13 cellular contexts compared by ENCODE assay signal in the genomic region with DNA sequence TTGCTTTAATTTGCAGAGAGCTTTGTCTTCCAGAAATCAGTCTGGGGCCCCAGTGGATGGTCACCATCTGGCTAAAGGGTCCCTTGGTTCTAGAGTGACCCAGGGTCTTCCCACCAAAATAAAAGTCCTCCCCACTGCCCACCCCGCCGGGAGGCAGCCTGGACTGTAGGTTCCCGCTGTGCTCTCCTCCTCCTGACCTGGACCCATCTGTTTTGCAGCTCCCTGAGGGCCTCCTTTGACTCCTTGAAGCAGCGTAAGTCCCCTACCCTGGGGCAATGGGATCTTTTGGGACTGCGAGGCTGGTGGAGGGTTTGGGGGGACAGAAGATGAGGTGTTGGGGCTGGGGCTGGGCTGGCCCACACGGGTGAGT. TPM values are rescaled to one million over a fixed set of nuclear protein-coding genes. Genes with fewer than 3 reads are reported as not detected.
DNase-seq lines count a peak whose midpoint lies in the region; ATAC-seq and TF ChIP-seq lines count a peak whose summit lies in the region.
"Had no signal": no experiment of that assay in that cellular context is flagged by ENCODE, and none has a peak within 500 bp of the region (broad histone marks: within the 10 kb centered on the region; RNA-seq: fewer than 3 reads in every experiment).

No MANE protein-coding gene starts in this region.

- ATAC-seq in natural killer cell (no peak), WTC11 (no peak), upper lobe of right lung (no peak), GM21390 (IDR thresholded peaks at IDR 0.05; ENCODE audit: unreplicated experiment) (no peak)
- ATAC-seq in natural killer cell treated with Interleukin-12 subunit alpha and Interleukin-12 subunit beta and Interleukin-15 and Interleukin-18, amount 100 ng/mL, for 72 hours = no peak

- no peak overlapping the region for H3K4me3 ChIP-seq in upper lobe of right lung
- H3K4me3 ChIP-seq in transverse colon = no peak overlapping the region
- H3K4me3 ChIP-seq: lower lobe of right lung had no signal

- H3K27ac ChIP-seq in upper lobe of right lung (no peak overlapping the region), transverse colon (no peak overlapping the region)
- H3K27ac ChIP-seq: lower lobe of right lung had no signal

- in situ Hi-C loops in transverse colon (cut with MboI; ENCODE audit: low pct_ligation_motif_present in 1 of 4, low pct_unique_long_range_greater_than_20kb in 1 of 4, low sequenced_read_pairs in 3 of 4) = no loop called here

- CTCF ChIA-PET in WTC11 (lab: Charles Lee) = interaction anchor here (0.5 to 5.4 kb wide), 15 partner anchors 9 to 564 kb away, joined by 3 to 57 read pairs (median 6); partner anchors contain the start of gene PSTPIP1

- DNase-seq in natural killer cell (peak; percentile 9), WTC11 (ENCODE audit: low spot score) (peak; percentile 5), glutamatergic neuron (peak; percentile 47), upper lobe of right lung (peak; percentile 60), glomerular visceral epithelial cell (ENCODE audit: extremely low spot score) (no peak), transverse colon (no peak)
- DNase-seq in natural killer cell treated with Interleukin-12 subunit alpha and Interleukin-12 subunit beta and Interleukin-15 and Interleukin-18, amount 100 ng/mL, for 72 hours (ENCODE audit: low spot score) = no peak
- DNase-seq: foreskin melanocyte had no signal

- H3K9me3 ChIP-seq in upper lobe of right lung (no peaks in the 10 kb centered on the region), transverse colon (no peaks in the 10 kb centered on the region)
- H3K9me3 ChIP-seq: lower lobe of right lung had no signal

- H3K27me3 ChIP-seq in upper lobe of right lung (no peaks in the 10 kb centered on the region), transverse colon (peaks cover 6% of the 10 kb centered on the region)

- WGBS in transverse colon (ENCODE audit: low coverage in 1 of 2), 2 donors = 90 to 91% methylated on average over 2 to 6 of the region's 6 CpGs

- H3K4me1 ChIP-seq in upper lobe of right lung (no peaks in the 10 kb centered on the region), transverse colon (peaks cover 5 to 21% (median 19%) of the 10 kb centered on the region in 4 donors)

- H3K36me3 ChIP-seq in upper lobe of right lung = no peaks in the 10 kb centered on the region
- H3K36me3 ChIP-seq in transverse colon = no peaks in the 10 kb centered on the region
- H3K36me3 ChIP-seq: lower lobe of right lung had no signal

- H3K27ac Mint-ChIP-seq in natural killer cell (peak overlapping the region; percentile 67 to 74), WTC11 (no peak overlapping the region), glutamatergic neuron (ENCODE audit: unreplicated experiment) (peak overlapping the region; percentile 66)
- H3K27ac Mint-ChIP-seq in natural killer cell treated with Interleukin-12 subunit alpha and Interleukin-12 subunit beta and Interleukin-15 and Interleukin-18, amount 100 ng/mL, for 72 hours = peak overlapping the region in 1 of 2 donors; percentile 100

- H3K9me3 Mint-ChIP-seq in natural killer cell = no peaks in the 10 kb centered on the region
- no peaks in the 10 kb centered on the region for H3K9me3 Mint-ChIP-seq in natural killer cell treated with Interleukin-12 subunit alpha and Interleukin-12 subunit beta and Interleukin-15 and Interleukin-18, amount 100 ng/mL, for 72 hours
- no peaks in the 10 kb centered on the region for H3K9me3 Mint-ChIP-seq in WTC11
- H3K9me3 Mint-ChIP-seq in glutamatergic neuron (ENCODE audit: unreplicated experiment) = peaks cover 13% of the 10 kb centered on the region

- H3K36me3 Mint-ChIP-seq in natural killer cell (no peaks in the 10 kb centered on the region), WTC11 (no peaks in the 10 kb centered on the region), glutamatergic neuron (ENCODE audit: unreplicated experiment) (no peaks in the 10 kb centered on the region)
- peaks cover 4% of the 10 kb centered on the region for H3K36me3 Mint-ChIP-seq in natural killer cell treated with Interleukin-12 subunit alpha and Interleukin-12 subunit beta and Interleukin-15 and Interleukin-18, amount 100 ng/mL, for 72 hours

- peaks cover 45 to 63% of the 10 kb centered on the region in 2 donors for H3K4me1 Mint-ChIP-seq in natural killer cell
- peaks cover 44 to 57% of the 10 kb centered on the region in 2 donors for H3K4me1 Mint-ChIP-seq in natural killer cell treated with Interleukin-12 subunit alpha and Interleukin-12 subunit beta and Interleukin-15 and Interleukin-18, amount 100 ng/mL, for 72 hours (ENCODE audit: low read depth in 2 of 2)
- peaks cover 2% of the 10 kb centered on the region; the same call in 1 of the 2 replicates for H3K4me1 Mint-ChIP-seq in WTC11
- H3K4me1 Mint-ChIP-seq in glutamatergic neuron (ENCODE audit: low read depth, unreplicated experiment) = peaks cover 26% of the 10 kb centered on the region

- H3K4me3 Mint-ChIP-seq in natural killer cell (no peak overlapping the region), WTC11 (no peak overlapping the region), glutamatergic neuron (ENCODE audit: unreplicated experiment) (no peak overlapping the region)
- H3K4me3 Mint-ChIP-seq in natural killer cell treated with Interleukin-12 subunit alpha and Interleukin-12 subunit beta and Interleukin-15 and Interleukin-18, amount 100 ng/mL, for 72 hours = no peak overlapping the region

- POLR2A ChIA-PET in WTC11 (lab: Charles Lee) = interaction anchor here (0.6 kb wide), 1 partner anchor 58 kb away, joined by 3 read pairs; no protein-coding TSS in a partner anchor

- H3K27me3 Mint-ChIP-seq in natural killer cell (ENCODE audit: low read depth in 2 of 2) (no peaks in the 10 kb centered on the region), WTC11 (ENCODE audit: low read depth) (peaks cover 10% of the 10 kb centered on the region), glutamatergic neuron (ENCODE audit: unreplicated experiment) (peaks cover 17% of the 10 kb centered on the region)
- no peaks in the 10 kb centered on the region for H3K27me3 Mint-ChIP-seq in natural killer cell treated with Interleukin-12 subunit alpha and Interleukin-12 subunit beta and Interleukin-15 and Interleukin-18, amount 100 ng/mL, for 72 hours

- TF ChIP-seq POLR2A in transverse colon (IDR thresholded peaks at IDR 0.05) = no peak

- intact Hi-C loops in natural killer cell (cut with micrococcal nuclease) = no loop called here
- intact Hi-C loops in upper lobe of right lung (cut with DNase I) = no loop called here
- intact Hi-C loops in transverse colon (cut with DNase I; ENCODE audit: low total_unique reads) = loop anchor here (2.0 kb wide), 1 partner anchor 518 kb away; no protein-coding TSS in a partner anchor

- no peak for TF ChIP-seq CTCF in natural killer cell (IDR thresholded peaks at IDR 0.05)
- no peak for TF ChIP-seq CTCF in WTC11 (IDR thresholded peaks at IDR 0.05)
- no peak for TF ChIP-seq CTCF in glutamatergic neuron (IDR thresholded peaks at IDR 0.05; ENCODE audit: partially characterized antibody, unreplicated experiment)
- TF ChIP-seq CTCF in upper lobe of right lung (IDR thresholded peaks at IDR 0.05) = no peak
- no peak for TF ChIP-seq CTCF in transverse colon (IDR thresholded peaks at IDR 0.05)

- TF ChIP-seq EP300 in transverse colon (IDR thresholded peaks at IDR 0.05; ENCODE audit: low read depth) = no peak

TF ChIP-seq in WTC11, 78 proteins besides CTCF, POLR2A, EP300 and RAD21 (continues in another document):
- TF ChIP-seq, protein P1, sequence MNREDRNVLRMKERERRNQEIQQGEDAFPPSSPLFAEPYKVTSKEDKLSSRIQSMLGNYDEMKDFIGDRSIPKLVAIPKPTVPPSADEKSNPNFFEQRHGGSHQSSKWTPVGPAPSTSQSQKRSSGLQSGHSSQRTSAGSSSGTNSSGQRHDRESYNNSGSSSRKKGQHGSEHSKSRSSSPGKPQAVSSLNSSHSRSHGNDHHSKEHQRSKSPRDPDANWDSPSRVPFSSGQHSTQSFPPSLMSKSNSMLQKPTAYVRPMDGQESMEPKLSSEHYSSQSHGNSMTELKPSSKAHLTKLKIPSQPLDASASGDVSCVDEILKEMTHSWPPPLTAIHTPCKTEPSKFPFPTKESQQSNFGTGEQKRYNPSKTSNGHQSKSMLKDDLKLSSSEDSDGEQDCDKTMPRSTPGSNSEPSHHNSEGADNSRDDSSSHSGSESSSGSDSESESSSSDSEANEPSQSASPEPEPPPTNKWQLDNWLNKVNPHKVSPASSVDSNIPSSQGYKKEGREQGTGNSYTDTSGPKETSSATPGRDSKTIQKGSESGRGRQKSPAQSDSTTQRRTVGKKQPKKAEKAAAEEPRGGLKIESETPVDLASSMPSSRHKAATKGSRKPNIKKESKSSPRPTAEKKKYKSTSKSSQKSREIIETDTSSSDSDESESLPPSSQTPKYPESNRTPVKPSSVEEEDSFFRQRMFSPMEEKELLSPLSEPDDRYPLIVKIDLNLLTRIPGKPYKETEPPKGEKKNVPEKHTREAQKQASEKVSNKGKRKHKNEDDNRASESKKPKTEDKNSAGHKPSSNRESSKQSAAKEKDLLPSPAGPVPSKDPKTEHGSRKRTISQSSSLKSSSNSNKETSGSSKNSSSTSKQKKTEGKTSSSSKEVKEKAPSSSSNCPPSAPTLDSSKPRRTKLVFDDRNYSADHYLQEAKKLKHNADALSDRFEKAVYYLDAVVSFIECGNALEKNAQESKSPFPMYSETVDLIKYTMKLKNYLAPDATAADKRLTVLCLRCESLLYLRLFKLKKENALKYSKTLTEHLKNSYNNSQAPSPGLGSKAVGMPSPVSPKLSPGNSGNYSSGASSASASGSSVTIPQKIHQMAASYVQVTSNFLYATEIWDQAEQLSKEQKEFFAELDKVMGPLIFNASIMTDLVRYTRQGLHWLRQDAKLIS (CRISPR knock-in tag; IDR thresholded peaks at IDR 0.05; ENCODE audit: borderline replicate concordance) = no peak

RNA-seq across cellular contexts. Expression of gene PSTPIP1, which starts 30.1 kb away (rescaled TPM):
- 100 to 1,000 TPM; 218 to 316 (median 228) TPM for total RNA-seq in natural killer cell
- total RNA-seq in natural killer cell treated with Interleukin-12 subunit alpha and Interleukin-12 subunit beta and Interleukin-15 and Interleukin-18, amount 100 ng/mL, for 72 hours = 100 to 1,000 TPM; 161 to 167 TPM
- 1.3 to 1.6 TPM (median 1.5 TPM) in 3 replicates for total RNA-seq in WTC11 (2021)
- 12.4 TPM for total RNA-seq in glutamatergic neuron (ENCODE audit: unreplicated experiment)
- total RNA-seq in upper lobe of right lung = 16.0 TPM
- 10 to 100 TPM in 1 of 4 donors, 1 to 10 TPM in 3; 1.4 to 35.2 (median 8.7) TPM for total RNA-seq in transverse colon
- total RNA-seq: NCI-H460, SK-MEL-5, temporal lobe had no signal

RNA-seq across cellular contexts. Expression of gene TSPAN3, which starts 45.9 kb away (rescaled TPM):
- total RNA-seq in natural killer cell (10 to 100 TPM; 18.7 to 37.4 (median 29.9) TPM), WTC11 (2021) (84.9 to 101 TPM (median 93.4 TPM) in 3 replicates), glutamatergic neuron (ENCODE audit: unreplicated experiment) (190 TPM), upper lobe of right lung (359 TPM), transverse colon (1,000 to 10,000 TPM in 1 of 4 donors, 100 to 1,000 TPM in 3; 365 to 1,069 (median 676) TPM)
- 10 to 100 TPM; 49.3 to 54.9 TPM for total RNA-seq in natural killer cell treated with Interleukin-12 subunit alpha and Interleukin-12 subunit beta and Interleukin-15 and Interleukin-18, amount 100 ng/mL, for 72 hours

Comparison
In these comparisons a context has a peak if more than half of its experiments do, and no peak if none do; other contexts are left out.
1. DNase-seq: peak in natural killer cell (single experiment), WTC11 (single experiment), glutamatergic neuron (single experiment) and upper lobe of right lung (single experiment); none in natural killer cell treated with Interleukin-12 subunit alpha and Interleukin-12 subunit beta and Interleukin-15 and Interleukin-18, amount 100 ng/mL, for 72 hours (single experiment), glomerular visceral epithelial cell (single experiment) and transverse colon (single experiment).